18 cellular contexts compared by ENCODE assay signal in genomic region chr5:172377856-172378255, GRCh38.
"Had no signal": no experiment of that assay in that cellular context is flagged by ENCODE, and none has a peak within 500 bp of the region (broad histone marks: within the 10 kb centered on the region; RNA-seq: fewer than 3 reads in every experiment).

No MANE protein-coding gene starts in this region.

- H3K4me1 Mint-ChIP-seq: activated naive CD8-positive, alpha-beta T cell treated with anti-CD3 and anti-CD28 coated beads, Interleukin-2, amount 50 U/mL, for 24 hours; naive B cell had no signal

- H3K4me3 Mint-ChIP-seq: activated naive CD8-positive, alpha-beta T cell treated with anti-CD3 and anti-CD28 coated beads, Interleukin-2, amount 50 U/mL, for 24 hours; T-helper 2 cell treated with Interferon-gamma antibody and Interleukin-4, amounts not matched to agents 5 μg/mL and 100 μg/mL, for 36 hours had no signal

- H3K27ac Mint-ChIP-seq: activated naive CD8-positive, alpha-beta T cell treated with anti-CD3 and anti-CD28 coated beads, Interleukin-2, amount 50 U/mL, for 24 hours; naive B cell; T-helper 2 cell treated with Interferon-gamma antibody and Interleukin-4, amounts not matched to agents 5 μg/mL and 100 μg/mL, for 36 hours had no signal

- H3K36me3 Mint-ChIP-seq: naive B cell had no signal

- FAIRE-seq: bronchial epithelial cell, islet of Langerhans had no signal

- ATAC-seq: activated naive CD8-positive, alpha-beta T cell treated with anti-CD3 and anti-CD28 coated beads, Interleukin-2, amount 50 U/mL, for 24 hours; left lobe of liver; psoas muscle had no signal

- H3K9me3 Mint-ChIP-seq: activated naive CD8-positive, alpha-beta T cell treated with anti-CD3 and anti-CD28 coated beads, Interleukin-2, amount 50 U/mL, for 24 hours; T-helper 2 cell treated with Interferon-gamma antibody and Interleukin-4, amounts not matched to agents 5 μg/mL and 100 μg/mL, for 36 hours had no signal

- DNase-seq: activated CD4-positive, alpha-beta T cell treated with anti-CD3 and anti-CD28 coated beads, Interleukin-2, amount 50 U/mL, for 48 hours; activated CD4-positive, CD25-positive, alpha-beta regulatory T cell treated with anti-CD3 and anti-CD28 coated beads, Interleukin-2, amount 50 U/mL, for 72 hours; activated CD8-positive, alpha-beta memory T cell treated with anti-CD3 and anti-CD28 coated beads, Interleukin-2, amount 50 U/mL, for 48 hours; activated naive CD8-positive, alpha-beta T cell treated with anti-CD3 and anti-CD28 coated beads, Interleukin-2, amount 50 U/mL, for 24 hours; esophagus squamous epithelium; foreskin fibroblast; mesenchymal stem cell; naive B cell; psoas muscle; right lobe of liver; stimulated activated CD4-positive, alpha-beta T cell treated with anti-CD3 and anti-CD28 coated beads, Interleukin-2, amount 100 ng/mL, for 24 hours; stimulated activated naive CD4-positive, alpha-beta T cell treated with Interleukin-2 at 50 U/mL for 16 hours; SW 1271; upper lobe of left lung had no signal
